10 cellular contexts compared by ENCODE assay signal in genomic region chr11:76709259-76709658, GRCh38. TPM values are rescaled to one million over a fixed set of nuclear protein-coding genes. Genes with fewer than 3 reads are reported as not detected.
"Had no signal": no experiment of that assay in that cellular context is flagged by ENCODE, and none has a peak within 500 bp of the region (broad histone marks: within the 10 kb centered on the region; RNA-seq: fewer than 3 reads in every experiment).

No MANE protein-coding gene starts in this region.

- H3K27ac ChIP-seq: HL-60, KMS-11 had no signal

- H3K4me2 ChIP-seq: GM23338, KMS-11 had no signal

- H2AFZ ChIP-seq: GM23338 had no signal

- ATAC-seq: GM23338, HCT116 had no signal

- H3K27ac Mint-ChIP-seq: GM23338, HFFc6 had no signal

- H3K4me3 Mint-ChIP-seq: GM23338, H9, HFFc6 had no signal

- H3K9ac ChIP-seq: KMS-11 had no signal

- H3K4me3 ChIP-seq: GM23338 had no signal

- DNase-seq: H9, HFFc6, IMR-90, Karpas-422, KBM-7 had no signal

RNA-seq across cellular contexts. Expression of gene LRRC32, which starts 38.7 kb away (rescaled TPM):
- total RNA-seq: HT-29 had no signal
